Comparison of ENCODE assay signal across 1 cellular context in genomic region chr15:90000175-90000923, GRCh38.
TF ChIP-seq lines count a peak whose summit lies in the region.

No MANE protein-coding gene starts in this region.

TF ChIP-seq in HepG2, 621 proteins besides CTCF, POLR2A, EP300 and RAD21 (continued from another document and continues in another):
- TF ChIP-seq KAT2B (IDR thresholded peaks at IDR 0.05; ENCODE audit: borderline replicate concordance, low read depth, low read length) (no peak), ZNF562 (CRISPR knock-in tag; IDR thresholded peaks at IDR 0.05; ENCODE audit: borderline replicate concordance) (no peak), ARNTL (CRISPR knock-in tag; IDR thresholded peaks at IDR 0.05) (no peak), RNF2 (conservative IDR thresholded peaks at IDR 0.05; ENCODE audit: low read depth) (no peak), SNAI1 (CRISPR knock-in tag; IDR thresholded peaks at IDR 0.05; ENCODE audit: borderline replicate concordance) (no peak), JUND (CRISPR knock-in tag; IDR thresholded peaks at IDR 0.05) (no peak), SIX4 (CRISPR knock-in tag; IDR thresholded peaks at IDR 0.05) (no peak), MLXIP (CRISPR knock-in tag; IDR thresholded peaks at IDR 0.05; ENCODE audit: borderline replicate concordance) (no peak), ZNF12 (CRISPR knock-in tag; IDR thresholded peaks at IDR 0.05) (no peak), FOXP1 (IDR thresholded peaks at IDR 0.05) (no peak), FOXP1 (CRISPR knock-in tag; IDR thresholded peaks at IDR 0.05) (no peak), HIVEP1 (CRISPR knock-in tag; IDR thresholded peaks at IDR 0.05) (no peak), ZNF501 (CRISPR knock-in tag; IDR thresholded peaks at IDR 0.05) (peak; percentile 29; the same call in 1 of the 2 replicates), POLR2AphosphoS2 (IDR thresholded peaks at IDR 0.05; ENCODE audit: low read depth, low read length) (no peak), EED (CRISPR knock-in tag; IDR thresholded peaks at IDR 0.05) (no peak), AKNA (CRISPR knock-in tag; IDR thresholded peaks at IDR 0.05; ENCODE audit: borderline replicate concordance) (no peak), IKZF5 (CRISPR knock-in tag; IDR thresholded peaks at IDR 0.05) (no peak), DPF2 (CRISPR knock-in tag; IDR thresholded peaks at IDR 0.05; ENCODE audit: borderline replicate concordance, low read depth) (no peak), ZC3H13 (CRISPR knock-in tag; IDR thresholded peaks at IDR 0.05) (no peak), PRDM4 (CRISPR knock-in tag; IDR thresholded peaks at IDR 0.05; ENCODE audit: borderline replicate concordance) (no peak), HMGXB3 (CRISPR knock-in tag; IDR thresholded peaks at IDR 0.05; ENCODE audit: borderline replicate concordance) (no peak), ZNF567 (CRISPR knock-in tag; IDR thresholded peaks at IDR 0.05; ENCODE audit: borderline replicate concordance) (no peak), HNF1A (IDR thresholded peaks at IDR 0.05; ENCODE audit: low read depth) (no peak), HNF1A (CRISPR knock-in tag; IDR thresholded peaks at IDR 0.05; ENCODE audit: borderline replicate concordance) (no peak), TCF7 (IDR thresholded peaks at IDR 0.05; ENCODE audit: low read depth) (no peak), BATF2 (CRISPR knock-in tag; IDR thresholded peaks at IDR 0.05) (no peak), ZNF121 (CRISPR knock-in tag; IDR thresholded peaks at IDR 0.05) (no peak), ARID3A (IDR thresholded peaks at IDR 0.05; ENCODE audit: low read depth, low read length) (no peak), ZNF574 (CRISPR knock-in tag; IDR thresholded peaks at IDR 0.05) (no peak)
